8 cellular contexts compared by ENCODE assay signal in genomic region chr1:226870026-226870322, GRCh38. TPM values are rescaled to one million over a fixed set of nuclear protein-coding genes. Genes with fewer than 3 reads are reported as not detected.
DNase-seq lines count a peak whose midpoint lies in the region; ATAC-seq and TF ChIP-seq lines count a peak whose summit lies in the region.

No MANE protein-coding gene starts in this region.

- peak overlapping the region; percentile 87 for H3K4me3 Mint-ChIP-seq in Caco-2 (ENCODE audit: unreplicated experiment)

- peaks cover 24% of the 10 kb centered on the region for H3F3A ChIP-seq in PC-9 (ENCODE audit: insufficient read depth, low read depth)

- DNase-seq in Caco-2 (no peak), PC-9 (peak in 1 of 2 experiments; percentile 50), esophagus muscularis mucosa (ENCODE audit: extremely low spot score) (peak; percentile 55), head of caudate nucleus (no peak), NCI-H510A treated with DMSO at 0.1 percent for 48 hours (lab: John Stamatoyannopoulos, UW) (no peak)

- CTCF ChIA-PET in Caco-2 (lab: Charles Lee) (interaction anchor here (0.6 kb wide), 1 partner anchor 282 kb away, joined by 3 read pairs; no protein-coding TSS in a partner anchor), PC-9 (lab: Charles Lee) (no interaction called here)

- H3K9me2 ChIP-seq in PC-9 (ENCODE audit: insufficient read depth): no peaks in the 10 kb centered on the region

- no peaks in the 10 kb centered on the region for H3K27me3 ChIP-seq in Caco-2 (replicated peaks; ENCODE audit: control insufficient read depth, insufficient read depth, low read length)
- H3K27me3 ChIP-seq in PC-9 (ENCODE audit: insufficient read depth, low read depth): no peaks in the 10 kb centered on the region
- H3K27me3 ChIP-seq in esophagus muscularis mucosa: peaks cover 0 to 3% (median 0%) of the 10 kb centered on the region in 4 donors
- no peaks in the 10 kb centered on the region for H3K27me3 ChIP-seq in parathyroid adenoma (ENCODE audit: control insufficient read depth, insufficient read depth, low read length)

- POLR2A ChIA-PET in Caco-2 (lab: Charles Lee): no interaction called here
- POLR2A ChIA-PET in PC-9 (lab: Charles Lee; ENCODE audit: unreplicated experiment): interaction anchor here (0.6 kb wide), 1 partner anchor 130 kb away, joined by 11 read pairs; no protein-coding TSS in a partner anchor

- peaks cover 7% of the 10 kb centered on the region for H3K9me3 Mint-ChIP-seq in Caco-2 (ENCODE audit: unreplicated experiment)

- H3K4me1 ChIP-seq in Caco-2: peaks cover 6% of the 10 kb centered on the region
- H3K4me1 ChIP-seq in PC-9 (replicated peaks; ENCODE audit: insufficient read depth): peaks cover 62% of the 10 kb centered on the region
- H3K4me1 ChIP-seq in esophagus muscularis mucosa: peaks cover 15 to 47% (median 40%) of the 10 kb centered on the region in 4 donors
- H3K4me1 ChIP-seq in parathyroid adenoma: peaks cover 11% of the 10 kb centered on the region

- H4K20me1 ChIP-seq in PC-9 (ENCODE audit: insufficient read depth): no peaks in the 10 kb centered on the region

- peaks cover 7% of the 10 kb centered on the region for H3K4me1 Mint-ChIP-seq in Caco-2 (ENCODE audit: low read depth, unreplicated experiment)

- TF ChIP-seq POLR2A in esophagus muscularis mucosa (IDR thresholded peaks at IDR 0.05; ENCODE audit: low read depth): no peak

- H3K36me3 Mint-ChIP-seq in Caco-2 (ENCODE audit: insufficient read depth, unreplicated experiment): peaks cover 9% of the 10 kb centered on the region

- peak overlapping the region; percentile 43 for H3K27ac ChIP-seq in PC-9
- peak overlapping the region; percentile 88 to 91 (median 88) for H3K27ac ChIP-seq in esophagus muscularis mucosa (replicated peaks in 1 of 4)
- peak overlapping the region; percentile 76 for H3K27ac ChIP-seq in parathyroid adenoma

- H3K36me3 ChIP-seq in Caco-2 (ENCODE audit: control insufficient read depth, insufficient read depth, low read length) (no peaks in the 10 kb centered on the region), PC-9 (ENCODE audit: low read depth) (0 out of 2 replicates have a peak, but pooled peaks cover 4% of the 10 kb centered on the region), esophagus muscularis mucosa (no peaks in the 10 kb centered on the region), parathyroid adenoma (ENCODE audit: control insufficient read depth, insufficient read depth, low read length) (no peaks in the 10 kb centered on the region)

- peak overlapping the region; percentile 88 for H3K27ac Mint-ChIP-seq in Caco-2 (ENCODE audit: unreplicated experiment)

- no peaks in the 10 kb centered on the region for H3K27me3 Mint-ChIP-seq in Caco-2 (ENCODE audit: insufficient read depth, unreplicated experiment)

- H3K79me2 ChIP-seq in PC-9 (ENCODE audit: low read depth): peaks cover 35% of the 10 kb centered on the region
- peaks cover 2% of the 10 kb centered on the region for H3K79me2 ChIP-seq in parathyroid adenoma

- H3K4me2 ChIP-seq in PC-9 (peak overlapping the region; percentile 91), parathyroid adenoma (ENCODE audit: low read length) (peak overlapping the region; percentile 58)

- H3K4me3 ChIP-seq in Caco-2 (ENCODE audit: low read depth, low read length) (peak overlapping the region; percentile 60), PC-9 (peak overlapping the region; percentile 83; the same call in 1 of the 2 replicates), esophagus muscularis mucosa (peak overlapping the region; percentile 88 to 91 (median 88)), parathyroid adenoma (ENCODE audit: low read depth, low read length) (peak overlapping the region; percentile 32)

- ATAC-seq in HG02852 (IDR thresholded peaks at IDR 0.05; ENCODE audit: unreplicated experiment): no peak
- no peak for ATAC-seq in GM19351 (IDR thresholded peaks at IDR 0.05; ENCODE audit: unreplicated experiment)

- intact Hi-C loops in Caco-2 (cut with micrococcal nuclease; ENCODE audit: unreplicated experiment): loop anchor here (5.0 kb wide), 1 partner anchor 72 kb away; the partner anchor contains the start of gene COQ8A
- intact Hi-C loops in PC-9 (cut with micrococcal nuclease; ENCODE audit: unreplicated experiment): no loop called here
- intact Hi-C loops in esophagus muscularis mucosa (cut with DNase I): no loop called here
- intact Hi-C loops in head of caudate nucleus (cut with DNase I): no loop called here

- H3K9ac ChIP-seq in parathyroid adenoma: no peak overlapping the region

- H2AFZ ChIP-seq in PC-9: peak overlapping the region; percentile 79
- peak overlapping the region; percentile 81 for H2AFZ ChIP-seq in parathyroid adenoma

- BruUV-seq in Caco-2 (replicated peaks; lab: Mats Ljungman, UMichigan): no TSS peak
- BruUV-seq in PC-9 (replicated peaks; lab: Mats Ljungman, UMichigan): no TSS peak

- TF ChIP-seq CTCF in Caco-2 (IDR thresholded peaks at IDR 0.05; ENCODE audit: insufficient read depth in 1 of 2, low read depth in 1 of 2, low read length in 1 of 2, severe bottlenecking in 1 of 2, unreplicated experiment in 1 of 2) (no peak), PC-9 (conservative IDR thresholded peaks at IDR 0.05) (no peak), esophagus muscularis mucosa (IDR thresholded peaks at IDR 0.05) (no peak), parathyroid adenoma (IDR thresholded peaks at IDR 0.05) (no peak)

- TF ChIP-seq EP300 in esophagus muscularis mucosa (IDR thresholded peaks at IDR 0.05): no peak

- H3K9me3 ChIP-seq in Caco-2 (no peaks in the 10 kb centered on the region), PC-9 (ENCODE audit: insufficient read depth, low read depth) (peaks cover 6% of the 10 kb centered on the region; the same call in 1 of the 2 replicates), esophagus muscularis mucosa (no peaks in the 10 kb centered on the region), parathyroid adenoma (ENCODE audit: control insufficient read depth, low read length) (no peaks in the 10 kb centered on the region)

- WGBS in esophagus muscularis mucosa: 53% methylated on average over 3 of the region's 3 CpGs

RNA-seq across cellular contexts. Expression of gene PSEN2, which starts 0.4 kb away (rescaled TPM):
- total RNA-seq in Caco-2 (2022) (34.7 and 37.5 TPM in 2 replicates), PC-9 (2021) (14.8 and 17.0 TPM in 2 replicates), esophagus muscularis mucosa (10 to 100 TPM; 37.8 to 56.9 (median 47.1) TPM)

Comparison
In these comparisons a context has a peak if more than half of its experiments do, and no peak if none do; other contexts are left out.
1. H3K4me3 ChIP-seq: peak in every context shown above with its lines; median percentile 88 in esophagus muscularis mucosa; 83 in PC-9; 60 in Caco-2; 32 in parathyroid adenoma.